ENCODE assay signal across 10 cellular contexts in genomic region chr4:184283659-184284335, GRCh38.
DNase-seq lines count a peak whose midpoint lies in the region; ATAC-seq and TF ChIP-seq lines count a peak whose summit lies in the region.
"Had no signal": no experiment of that assay in that cellular context is flagged by ENCODE, and none has a peak within 500 bp of the region (broad histone marks: within the 10 kb centered on the region; RNA-seq: fewer than 3 reads in every experiment).

No MANE protein-coding gene starts in this region.

- no peak overlapping the region for H3K14ac ChIP-seq in IMR-90 (replicated peaks; ENCODE audit: low read depth, low read length)

- no peak overlapping the region for H3K9ac ChIP-seq in IMR-90 (ENCODE audit: low read depth, low read length)

- H3K4me3 ChIP-seq in IMR-90 (ENCODE audit: insufficient read depth, low read depth, low read length) (no peak overlapping the region), dorsolateral prefrontal cortex (peak overlapping the region in 19 of 59 donors; percentile 1 to 41 (median 15))

- no peak overlapping the region for H4K5ac ChIP-seq in IMR-90 (ENCODE audit: low read depth, low read length)

- no peaks in the 10 kb centered on the region for H3K9me3 Mint-ChIP-seq in stimulated activated effector memory CD8-positive, alpha-beta T cell treated with anti-CD3 and anti-CD28 coated beads, Interleukin-12 subunit alpha, Interleukin-12 subunit beta, amount 100 ng/mL, for 72 hours

- TF ChIP-seq POLR2A in IMR-90 (IDR thresholded peaks at IDR 0.05; ENCODE audit: low read depth, low read length) = no peak

- no peak overlapping the region for H2BK5ac ChIP-seq in IMR-90 (ENCODE audit: low read depth, low read length, poor library complexity, severe bottlenecking)

- no peak overlapping the region for H4K91ac ChIP-seq in IMR-90 (ENCODE audit: insufficient read depth, low read depth, low read length)

- H3K36me3 Mint-ChIP-seq in stimulated activated effector memory CD8-positive, alpha-beta T cell treated with anti-CD3 and anti-CD28 coated beads, Interleukin-12 subunit alpha, Interleukin-12 subunit beta, amount 100 ng/mL, for 72 hours = peaks cover 6% of the 10 kb centered on the region

- BruUV-seq in IMR-90 (replicated peaks; lab: Mats Ljungman, UMichigan) = no TSS peak

- intact Hi-C loops in IMR-90 (cut with micrococcal nuclease) = no loop called here
- intact Hi-C loops in dorsolateral prefrontal cortex (cut with DNase I) = loop anchor here (5.0 kb wide), 2 partner anchors 189 to 254 kb away; partner anchors contain the start of gene IRF2 (in 2 of the 2)

- H4K8ac ChIP-seq in IMR-90 (ENCODE audit: low read depth in 2 of 2, low read length in 2 of 2) = no peak overlapping the region

- H2AFZ ChIP-seq in IMR-90 (replicated peaks; ENCODE audit: low read length, poor library complexity) = no peak overlapping the region

- H3K9me3 ChIP-seq in IMR-90 (ENCODE audit: control insufficient read depth, insufficient read depth, low read length) = no peaks in the 10 kb centered on the region

- peak overlapping the region; percentile 58 for H3K4me3 Mint-ChIP-seq in stimulated activated effector memory CD8-positive, alpha-beta T cell treated with anti-CD3 and anti-CD28 coated beads, Interleukin-12 subunit alpha, Interleukin-12 subunit beta, amount 100 ng/mL, for 72 hours

- no peak overlapping the region for H3K4me2 ChIP-seq in IMR-90 (ENCODE audit: low read depth, low read length)

- H3K18ac ChIP-seq in IMR-90 (ENCODE audit: low read depth, low read length) = no peak overlapping the region

- no peak for TF ChIP-seq RAD21 in IMR-90 (IDR thresholded peaks at IDR 0.05; ENCODE audit: low read length)

- peak; percentile 0 for ATAC-seq in GM18868 (IDR thresholded peaks at IDR 0.05; ENCODE audit: unreplicated experiment)
- ATAC-seq in IMR-90 (ENCODE audit: low read depth) = no peak
- no peak for ATAC-seq in stimulated activated effector memory CD8-positive, alpha-beta T cell treated with anti-CD3 and anti-CD28 coated beads, Interleukin-12 subunit alpha, Interleukin-12 subunit beta, amount 100 ng/mL, for 72 hours
- no peak for ATAC-seq in HG02884 (IDR thresholded peaks at IDR 0.05; ENCODE audit: unreplicated experiment)
- no peak for ATAC-seq in HG03521 (IDR thresholded peaks at IDR 0.05; ENCODE audit: unreplicated experiment)
- ATAC-seq: PC-3 had no signal

- no peak overlapping the region for H2BK20ac ChIP-seq in IMR-90 (ENCODE audit: low read depth, low read length)

- no peak overlapping the region for H3K23ac ChIP-seq in IMR-90 (ENCODE audit: low read depth, low read length)

- H3K9me1 ChIP-seq in IMR-90 (ENCODE audit: insufficient read depth, low read length) = no peaks in the 10 kb centered on the region

- H3K27ac Mint-ChIP-seq in stimulated activated effector memory CD8-positive, alpha-beta T cell treated with anti-CD3 and anti-CD28 coated beads, Interleukin-12 subunit alpha, Interleukin-12 subunit beta, amount 100 ng/mL, for 72 hours = peak overlapping the region; percentile 89

- no peak overlapping the region for H3K27ac ChIP-seq in IMR-90 (ENCODE audit: insufficient read depth, low read length)
- peak overlapping the region in 58 of 59 donors; percentile 54 to 94 (median 85) for H3K27ac ChIP-seq in dorsolateral prefrontal cortex

- H3K4me1 ChIP-seq in IMR-90 (ENCODE audit: control insufficient read depth, insufficient read depth, low read length) = peaks cover 4% of the 10 kb centered on the region; the same call in 1 of the 2 replicates

- no peak overlapping the region for H2BK120ac ChIP-seq in IMR-90 (ENCODE audit: low read depth, low read length)

- H3K56ac ChIP-seq in IMR-90 (ENCODE audit: extremely low read depth, insufficient read depth, low read length) = no peak overlapping the region

- no peak overlapping the region for H2AK5ac ChIP-seq in IMR-90 (ENCODE audit: low read depth, low read length)

- in situ Hi-C loops in IMR-90 (cut with MboI; ENCODE audit: low sequenced_read_pairs) = no loop called here

- H4K20me1 ChIP-seq in IMR-90 (ENCODE audit: insufficient read depth, low read length) = no peaks in the 10 kb centered on the region

- peaks cover 69% of the 10 kb centered on the region for H3K4me1 Mint-ChIP-seq in stimulated activated effector memory CD8-positive, alpha-beta T cell treated with anti-CD3 and anti-CD28 coated beads, Interleukin-12 subunit alpha, Interleukin-12 subunit beta, amount 100 ng/mL, for 72 hours

- peak overlapping the region; percentile 46 for H2AK9ac ChIP-seq in IMR-90 (replicated peaks; ENCODE audit: low read depth, low read length, poor library complexity)

- POLR2A ChIA-PET in IMR-90 (lab: Charles Lee; ENCODE audit: unreplicated experiment) = no interaction called here

- dilution Hi-C loops in IMR-90 (cut with HindIII; ENCODE audit: low sequenced_read_pairs, unreplicated experiment) = no loop called here

- TF ChIP-seq CTCF in IMR-90 (conservative IDR thresholded peaks at IDR 0.05; ENCODE audit: low read depth, low read length) = no peak
- no peak for TF ChIP-seq CTCF in dorsolateral prefrontal cortex (IDR thresholded peaks at IDR 0.05 in 54 of 56, conservative IDR thresholded peaks at IDR 0.05 in 2 of 56; ENCODE audit: low read depth in 1 of 56, partially characterized antibody in 56 of 56)

- H3K36me3 ChIP-seq in IMR-90 (ENCODE audit: control insufficient read depth, insufficient read depth, low read length) = no peaks in the 10 kb centered on the region

- no peak overlapping the region for H3K4ac ChIP-seq in IMR-90 (ENCODE audit: low read depth, low read length)

- H2BK15ac ChIP-seq in IMR-90 (ENCODE audit: low read depth, low read length) = no peak overlapping the region

- CTCF ChIA-PET in IMR-90 (lab: Yijun Ruan, JAX) = no interaction called here

- whole genome bisulfite sequencing in IMR-90 (ENCODE audit: extremely low coverage in 2 of 2, insufficient read length in 1 of 2), 2 experiments = 87% methylated on average over 16 of the region's 28 CpGs; no CpG with 5 or more reads in 1 of the 2 experiments

- DNase-seq in IMR-90 (no peak), dorsolateral prefrontal cortex (peak in 9 of 10 donors; percentile 42 to 77 (median 66)), SIG-M5 (lab: John Stamatoyannopoulos, UW) (no peak)
- DNase-seq in stimulated activated effector memory CD8-positive, alpha-beta T cell treated with anti-CD3 and anti-CD28 coated beads, Interleukin-12 subunit alpha, Interleukin-12 subunit beta, amount 100 ng/mL, for 72 hours (ENCODE audit: low spot score in 2 of 2) = peak in 1 of 2 donors; percentile 56
- DNase-seq: activated CD4-positive, CD25-positive, alpha-beta regulatory T cell treated with anti-CD3 and anti-CD28 coated beads, Interleukin-2, amount 50 U/mL, for 72 hours; NCI-H1048; PC-3 had no signal

- H3K79me1 ChIP-seq in IMR-90 (ENCODE audit: low read depth in 1 of 2, low read length in 2 of 2) = no peaks in the 10 kb centered on the region

- H3K27me3 ChIP-seq in IMR-90 (ENCODE audit: control insufficient read depth, insufficient read depth, low read length) (no peaks in the 10 kb centered on the region), dorsolateral prefrontal cortex (no peaks in the 10 kb centered on the region)

TF ChIP-seq in IMR-90, 13 proteins besides CTCF, POLR2A, EP300 and RAD21:
- TF ChIP-seq USF2 (IDR thresholded peaks at IDR 0.05; ENCODE audit: low read depth, low read length) (no peak), RCOR1 (IDR thresholded peaks at IDR 0.05; ENCODE audit: insufficient replicate concordance, low read length) (no peak), MAFK (IDR thresholded peaks at IDR 0.05; ENCODE audit: low read depth, low read length) (no peak), NFE2L2 (IDR thresholded peaks at IDR 0.05; ENCODE audit: low read depth, low read length) (no peak), CEBPB (IDR thresholded peaks at IDR 0.05; ENCODE audit: low read depth, low read length) (no peak), BHLHE40 (IDR thresholded peaks at IDR 0.05; ENCODE audit: low read depth, low read length) (no peak), ELK1 (IDR thresholded peaks at IDR 0.05; ENCODE audit: borderline replicate concordance, low read depth, low read length) (no peak), CHD1 (IDR thresholded peaks at IDR 0.05; ENCODE audit: low read depth, low read length) (no peak), MAZ (IDR thresholded peaks at IDR 0.05; ENCODE audit: borderline replicate concordance, low read depth, low read length) (no peak), RFX5 (IDR thresholded peaks at IDR 0.05; ENCODE audit: low read depth, low read length) (no peak), MXI1 (IDR thresholded peaks at IDR 0.05; ENCODE audit: borderline replicate concordance, low read depth, low read length) (no peak), FOS (IDR thresholded peaks at IDR 0.05; ENCODE audit: low read depth, low read length) (no peak), SMC3 (IDR thresholded peaks at IDR 0.05; ENCODE audit: low read depth, low read length) (no peak)
TF ChIP-seq in IMR-90: peak in this region for 0.

Comparison
In these comparisons a context has a peak if more than half of its experiments do, and no peak if none do; other contexts are left out.
1. DNase-seq: peak in dorsolateral prefrontal cortex (9 of 10); none in IMR-90 (single experiment) and SIG-M5 (single experiment).